Comparison of ENCODE assay signal across 1 cellular context in genomic region chr15:39391230-39391629, GRCh38.
TF ChIP-seq lines count a peak whose summit lies in the region.

No MANE protein-coding gene starts in this region.

TF ChIP-seq in GM23338, 12 proteins besides CTCF, POLR2A, EP300 and RAD21 (continued from another document):
- TF ChIP-seq ZNF462 (CRISPR knock-in tag; IDR thresholded peaks at IDR 0.05) (no peak), EZH2 (IDR thresholded peaks at IDR 0.05; ENCODE audit: low read depth, unreplicated experiment) (no peak), ZNF114 (CRISPR knock-in tag; IDR thresholded peaks at IDR 0.05) (no peak), NANOG (IDR thresholded peaks at IDR 0.05; ENCODE audit: borderline replicate concordance) (no peak), POLR2AphosphoS5 (IDR thresholded peaks at IDR 0.05; ENCODE audit: low read depth) (no peak), STAT1 (IDR thresholded peaks at IDR 0.05; ENCODE audit: unreplicated experiment) (no peak), CREB1 (CRISPR knock-in tag; IDR thresholded peaks at IDR 0.05; ENCODE audit: low read depth) (no peak), ZNF331 (CRISPR knock-in tag; IDR thresholded peaks at IDR 0.05; ENCODE audit: low read depth) (no peak), REST (IDR thresholded peaks at IDR 0.05; ENCODE audit: unreplicated experiment) (no peak), EZH2phosphoT487 (IDR thresholded peaks at IDR 0.05; ENCODE audit: unreplicated experiment) (no peak), ETS1 (IDR thresholded peaks at IDR 0.05) (no peak)
